ENCODE assay signal across 19 cellular contexts in genomic region chr11:1077033-1077416, GRCh38. TPM values are rescaled to one million over a fixed set of nuclear protein-coding genes. Genes with fewer than 3 reads are reported as not detected.
A peak's percentile ranks its signal among the peaks of the same experiment; 100 is the strongest.
DNase-seq lines count a peak whose midpoint lies in the region; ATAC-seq and FAIRE-seq lines count a peak whose summit lies in the region.
"Had no signal": no experiment of that assay in that cellular context is flagged by ENCODE, and none has a peak within 500 bp of the region (broad histone marks: within the 10 kb centered on the region; RNA-seq: fewer than 3 reads in every experiment).

No MANE protein-coding gene starts in this region.

- H3K27ac ChIP-seq in right cardiac atrium (ENCODE audit: low read length), result no peak overlapping the region
- H3K27ac ChIP-seq: BLaER1 treated with 17β-estradiol and CSF1 and Interleukin-3, amounts not matched to agents 10 nM and 100 nM had no signal

- WGBS in right cardiac atrium, result 86% methylated on average over 11 of the region's 11 CpGs

- intact Hi-C loops in right cardiac atrium (cut with DNase I), result no loop called here
- intact Hi-C loops in Right ventricle myocardium inferior (cut with DNase I), result no loop called here
- intact Hi-C loops in posterior vena cava (cut with DNase I), result no loop called here

- no peaks in the 10 kb centered on the region for H3K27me3 ChIP-seq in right cardiac atrium (ENCODE audit: control insufficient read depth, insufficient read depth)
- H3K27me3 ChIP-seq: BLaER1 treated with 17β-estradiol and CSF1 and Interleukin-3, amounts not matched to agents 10 nM and 100 nM had no signal

- peak; percentile 4 for DNase-seq in activated CD4-positive, alpha-beta T cell treated with anti-CD3 and anti-CD28 coated beads for 1 hour
- no peak for DNase-seq in activated CD4-positive, alpha-beta T cell treated with anti-CD3 and anti-CD28 coated beads, Interleukin-2, amount 50 U/mL, for 48 hours
- DNase-seq in right cardiac atrium (peak in 2 of 3 donors; percentile 50 to 56), Right ventricle myocardium inferior (ENCODE audit: missing footprints) (no peak), posterior vena cava (ENCODE audit: low spot score) (peak; percentile 68), GM19239 (ENCODE audit: insufficient read length, low spot score) (no peak), SHP77 treated with DMSO at 0.1 percent for 48 hours (lab: John Stamatoyannopoulos, UW) (no peak)
- DNase-seq: 8988T, HFFc6, NCI-H1436, NCI-H2081, NCI-H226, NCI-H526 had no signal

- no peak for FAIRE-seq in GM19239 (lab: Jason Lieb, UNC)
- FAIRE-seq: H1, K562 had no signal

- no peak for ATAC-seq in right cardiac atrium
- no peak for ATAC-seq in Right ventricle myocardium inferior
- no peak for ATAC-seq in HG02642 (IDR thresholded peaks at IDR 0.05; ENCODE audit: poor library complexity, unreplicated experiment)
- ATAC-seq: K562 had no signal

- no peaks in the 10 kb centered on the region for H3K4me1 ChIP-seq in right cardiac atrium (ENCODE audit: control insufficient read depth, insufficient read depth, low read length)

- H3K4me3 ChIP-seq in right cardiac atrium (ENCODE audit: low read length), result no peak overlapping the region
- H3K4me3 ChIP-seq: BLaER1 treated with 17β-estradiol and CSF1 and Interleukin-3, amounts not matched to agents 10 nM and 100 nM; K562 had no signal

- H3K9me3 ChIP-seq in right cardiac atrium (ENCODE audit: control insufficient read depth, low read length), result no peaks in the 10 kb centered on the region
- H3K9me3 ChIP-seq: BLaER1 treated with 17β-estradiol and CSF1 and Interleukin-3, amounts not matched to agents 10 nM and 100 nM had no signal

RNA-seq across cellular contexts. Expression of gene MUC2, which starts 2.4 kb away (rescaled TPM):
- under 1 TPM in 1 of 4 donors, not detected in 3; 0.03 TPM for total RNA-seq in right cardiac atrium
- 0.02 TPM for polyA plus RNA-seq in right cardiac atrium
- total RNA-seq in Right ventricle myocardium inferior, result not detected
- total RNA-seq in posterior vena cava, result under 1 TPM in 1 of 2 donors, not detected in 1; 0.05 TPM
- total RNA-seq: H1, OCI-LY7, RPMI7951 had no signal
- polyA plus RNA-seq: H1 had no signal

RNA-seq across cellular contexts. Expression of gene MUC6, which starts 40.5 kb away (rescaled TPM):
- total RNA-seq in right cardiac atrium (not detected), Right ventricle myocardium inferior (not detected), posterior vena cava (not detected)
- 0.05 TPM for polyA plus RNA-seq in right cardiac atrium
- total RNA-seq: H1, HFFc6, K562, OCI-LY7 had no signal
- polyA plus RNA-seq: H1, K562 had no signal

Comparison
In these comparisons a context has a peak if more than half of its experiments do, and no peak if none do; other contexts are left out.
1. DNase-seq: peak in activated CD4-positive, alpha-beta T cell treated with anti-CD3 and anti-CD28 coated beads for 1 hour (single experiment), right cardiac atrium (2 of 3) and posterior vena cava (single experiment); none in activated CD4-positive, alpha-beta T cell treated with anti-CD3 and anti-CD28 coated beads, Interleukin-2, amount 50 U/mL, for 48 hours (0 of 2), Right ventricle myocardium inferior (single experiment), GM19239 (single experiment) and SHP77 treated with DMSO at 0.1 percent for 48 hours (single experiment).